ENCODE assay signal across 8 cellular contexts in the genomic region with DNA sequence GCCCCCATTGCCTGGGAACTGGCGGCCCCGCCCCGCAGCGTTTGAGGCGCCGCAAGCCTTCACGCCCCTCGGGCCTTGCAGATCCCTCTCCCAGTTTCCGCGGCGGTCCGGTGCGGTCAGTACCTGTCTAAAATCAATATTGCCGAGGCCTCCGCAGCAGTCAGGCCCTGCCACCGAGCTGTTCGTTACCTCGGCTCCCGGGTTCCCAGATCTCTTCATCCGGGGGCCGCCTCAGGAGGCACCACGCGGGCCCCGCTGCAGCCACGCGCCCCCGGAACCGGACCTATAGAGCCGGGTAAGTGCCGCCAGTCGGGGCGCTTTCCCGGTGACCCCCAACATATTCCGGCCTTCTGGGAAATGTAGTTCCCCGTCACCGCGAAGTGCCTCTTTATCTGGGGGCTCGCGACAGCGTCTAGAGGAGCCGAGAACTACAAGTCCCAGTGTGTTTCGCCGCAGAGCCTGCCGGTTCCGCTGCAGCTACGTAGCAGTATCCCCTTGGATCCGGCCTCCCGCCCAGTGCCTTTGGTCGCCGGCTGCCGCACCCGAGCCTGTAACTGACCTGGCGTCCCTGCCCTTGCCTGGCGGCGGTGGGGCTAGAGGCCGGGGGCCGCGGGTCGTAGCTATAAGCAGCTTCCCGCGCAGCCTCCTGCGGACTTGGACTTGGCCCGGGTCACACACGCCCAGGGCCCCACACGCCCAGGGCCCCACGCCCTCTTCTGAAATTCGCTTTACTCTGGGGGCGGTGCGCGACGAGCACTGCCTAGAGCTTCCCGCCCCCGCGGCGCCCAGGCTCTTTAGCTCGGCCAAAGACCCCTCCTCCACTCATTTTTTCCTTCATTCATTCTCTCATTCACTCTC. TPM values are rescaled to one million over a fixed set of nuclear protein-coding genes. Genes with fewer than 3 reads are reported as not detected.
DNase-seq lines count a peak whose midpoint lies in the region; ATAC-seq and TF ChIP-seq lines count a peak whose summit lies in the region.

A gene with protein sequence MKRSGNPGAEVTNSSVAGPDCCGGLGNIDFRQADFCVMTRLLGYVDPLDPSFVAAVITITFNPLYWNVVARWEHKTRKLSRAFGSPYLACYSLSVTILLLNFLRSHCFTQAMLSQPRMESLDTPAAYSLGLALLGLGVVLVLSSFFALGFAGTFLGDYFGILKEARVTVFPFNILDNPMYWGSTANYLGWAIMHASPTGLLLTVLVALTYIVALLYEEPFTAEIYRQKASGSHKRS (minus strand): TSS at position 301 of the 858 bp plus-strand sequence. CDS start 82 bp downstream, at position 219.

- H4K20me1 ChIP-seq in PC-9 (ENCODE audit: insufficient read depth) = no peaks in the 10 kb centered on the region

- H3K4me1 ChIP-seq in PC-9 (replicated peaks; ENCODE audit: insufficient read depth) (peaks cover 26% of the 10 kb centered on the region), mucosa of rectum (ENCODE audit: control insufficient read depth in 2 of 2, insufficient read depth in 2 of 2, low read length in 2 of 2) (peaks cover 12 to 13% of the 10 kb centered on the region in 2 donors)

- no peaks in the 10 kb centered on the region for H3K36me3 ChIP-seq in PC-9 (ENCODE audit: low read depth)
- no peaks in the 10 kb centered on the region for H3K36me3 ChIP-seq in mucosa of rectum (ENCODE audit: control insufficient read depth in 2 of 2, insufficient read depth in 2 of 2, low read length in 2 of 2)

- CTCF ChIA-PET in PC-9 (lab: Charles Lee) = interaction anchor here (0.7 kb wide), 1 partner anchor 229 kb away, joined by 4 read pairs; no protein-coding TSS in a partner anchor

- no peak for TF ChIP-seq CTCF in PC-9 (conservative IDR thresholded peaks at IDR 0.05)

- DNase-seq in DMS153 (lab: John Stamatoyannopoulos, UW) (peak; percentile 91), PC-9 (peak; percentile 95 to 96), erythroblast (lab: John Stamatoyannopoulos, UW) (peak; percentile 98 to 99)
- DNase-seq in Jurkat, Clone E6-1 (ENCODE audit: low read depth, low spot score) = peak; percentile 97
- peak; percentile 91 for DNase-seq in activated T-cell treated with anti-CD3 and anti-CD28 coated beads, Interleukin-2, amount 50 U/mL, for 1 hour
- DNase-seq in stimulated activated CD8-positive, alpha-beta memory T cell treated with anti-CD3 and anti-CD28 coated beads, Interleukin-4, amount 100 ng/mL, for 48 hours = peak; percentile 92

- H2AFZ ChIP-seq in PC-9 = peak within 1 kb of the TSS; percentile 95

- TSS peak; percentile 72 for BruUV-seq in PC-9 (replicated peaks; lab: Mats Ljungman, UMichigan)

- peak within 1 kb of the TSS; percentile 94 for H3K4me3 ChIP-seq in Jurkat, Clone E6-1 (ENCODE audit: low read length)
- H3K4me3 ChIP-seq in PC-9 (peak within 1 kb of the TSS; percentile 97), mucosa of rectum (ENCODE audit: low read length in 2 of 2) (peak within 1 kb of the TSS; percentile 87 to 93)

- POLR2A ChIA-PET in PC-9 (lab: Charles Lee; ENCODE audit: unreplicated experiment) = interaction anchor here (0.5 to 0.7 kb wide), 6 partner anchors 10 to 1590 kb away, joined by 3 to 8 read pairs (median 6); no protein-coding TSS in a partner anchor

- H3K27ac ChIP-seq in PC-9 (peak within 1 kb of the TSS; percentile 78), mucosa of rectum (ENCODE audit: low read depth in 2 of 2, low read length in 2 of 2) (peak within 1 kb of the TSS; percentile 80 to 86)

- H3K27me3 ChIP-seq in PC-9 (ENCODE audit: insufficient read depth, low read depth) (no peaks in the 10 kb centered on the region), mucosa of rectum (ENCODE audit: control insufficient read depth in 2 of 2, insufficient read depth in 2 of 2, low read length in 2 of 2) (no peaks in the 10 kb centered on the region)

- no peaks in the 10 kb centered on the region for H3K9me2 ChIP-seq in PC-9 (ENCODE audit: insufficient read depth)

- H3K79me2 ChIP-seq in PC-9 (ENCODE audit: low read depth) = peaks cover 43% of the 10 kb centered on the region

- intact Hi-C loops in PC-9 (cut with micrococcal nuclease; ENCODE audit: unreplicated experiment) = no loop called here

- TF ChIP-seq POLR2A in erythroblast (IDR thresholded peaks at IDR 0.05; ENCODE audit: low read length) = peak; percentile 71

- no peaks in the 10 kb centered on the region for H3K9me3 ChIP-seq in PC-9 (ENCODE audit: insufficient read depth, low read depth)
- H3K9me3 ChIP-seq in mucosa of rectum (ENCODE audit: control insufficient read depth in 2 of 2, low read length in 2 of 2) = no peaks in the 10 kb centered on the region

- H3K4me2 ChIP-seq in PC-9 = peak within 1 kb of the TSS; percentile 95

- H3F3A ChIP-seq in PC-9 (ENCODE audit: insufficient read depth, low read depth) = peaks cover 6% of the 10 kb centered on the region

- peak; percentile 94 for ATAC-seq in GM21619 (IDR thresholded peaks at IDR 0.05; ENCODE audit: unreplicated experiment)

- H3K9ac ChIP-seq in mucosa of rectum (ENCODE audit: low read depth in 1 of 2, low read length in 2 of 2) = peak within 1 kb of the TSS; percentile 77 to 84

RNA-seq across cellular contexts. Expression of the gene that starts here (rescaled TPM):
- 93.7 TPM for polyA plus RNA-seq in Jurkat, Clone E6-1 (2012; ENCODE audit: insufficient read depth, insufficient read length)
- 61.2 and 107 TPM in 2 replicates for total RNA-seq in PC-9 (2021)

Comparison
In these comparisons a context has a peak if more than half of its experiments do, and no peak if none do; other contexts are left out.
1. Peak in every context shown above with its lines: DNase-seq, ATAC-seq, H3K4me3 ChIP-seq and H3K27ac ChIP-seq.